Comparison of ENCODE assay signal across 10 cellular contexts in the genomic region with DNA sequence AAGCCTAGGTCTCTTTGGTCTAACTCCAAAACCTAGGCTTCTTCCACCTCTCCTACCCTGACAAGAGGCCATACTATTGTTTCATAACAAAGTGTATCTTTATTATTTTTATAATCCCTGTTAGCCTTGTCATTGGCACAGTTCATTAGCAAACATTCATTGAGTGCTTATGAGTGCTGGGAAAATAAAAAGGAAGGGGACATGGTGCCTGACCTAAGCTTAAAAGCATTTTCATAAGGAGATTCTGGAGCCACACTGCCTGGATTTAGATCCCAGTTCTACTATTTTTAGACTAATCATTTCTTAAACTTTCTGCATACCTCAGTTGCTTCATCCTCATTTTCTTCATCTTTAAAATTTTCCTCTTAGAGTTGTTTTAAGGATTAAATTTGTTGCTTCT.
DNase-seq lines count a peak whose midpoint lies in the region; ATAC-seq, FAIRE-seq and TF ChIP-seq lines count a peak whose summit lies in the region.
"Had no signal": no experiment of that assay in that cellular context is flagged by ENCODE, and none has a peak within 500 bp of the region (broad histone marks: within the 10 kb centered on the region; RNA-seq: fewer than 3 reads in every experiment).

No MANE protein-coding gene starts in this region.

- POLR2A ChIA-PET in GM12878 (lab: Charles Lee), result interaction anchor here (0.8 to 3.0 kb wide), 10 partner anchors 50 to 119 kb away, joined by 3 to 22 read pairs (median 6); no protein-coding TSS in a partner anchor

- no peak overlapping the region for H2AFZ ChIP-seq in GM12878 (ENCODE audit: control insufficient read depth, low read depth, low read length)

- no peaks in the 10 kb centered on the region for H3K79me2 ChIP-seq in GM12878 (ENCODE audit: control insufficient read depth, insufficient read depth, low read length)

- H3K4me3 ChIP-seq in GM12878 (peak overlapping the region; percentile 18; the same call in 1 of the 2 replicates), HAP-1 (no peak overlapping the region)

- peaks cover 12% of the 10 kb centered on the region for H3K36me3 Mint-ChIP-seq in activated CD8-positive, alpha-beta memory T cell treated with anti-CD3 and anti-CD28 coated beads, Interleukin-2, amount 10 ng/mL, durations not matched to agents 7 days and 5 days
- peaks cover 8% of the 10 kb centered on the region for H3K36me3 Mint-ChIP-seq in stimulated activated effector memory CD8-positive, alpha-beta T cell treated with anti-CD3 and anti-CD28 coated beads, Interleukin-12 subunit alpha, Interleukin-12 subunit beta, amount 100 ng/mL, for 72 hours

- intact Hi-C loops in GM12878 (cut with micrococcal nuclease; ENCODE audit: unreplicated experiment), result loop anchor here (1.0 to 10.0 kb wide), 11 partner anchors 30 to 1318 kb away; a partner anchor contains a TSS

- no peaks in the 10 kb centered on the region for H3K9me3 Mint-ChIP-seq in activated CD8-positive, alpha-beta memory T cell treated with anti-CD3 and anti-CD28 coated beads, Interleukin-2, amount 10 ng/mL, durations not matched to agents 7 days and 5 days (ENCODE audit: low read depth)
- H3K9me3 Mint-ChIP-seq in stimulated activated effector memory CD8-positive, alpha-beta T cell treated with anti-CD3 and anti-CD28 coated beads, Interleukin-12 subunit alpha, Interleukin-12 subunit beta, amount 100 ng/mL, for 72 hours, result no peaks in the 10 kb centered on the region
- H3K9me3 Mint-ChIP-seq: nephron progenitor cell had no signal

- peaks cover 93% of the 10 kb centered on the region for H3K4me1 Mint-ChIP-seq in activated CD8-positive, alpha-beta memory T cell treated with anti-CD3 and anti-CD28 coated beads, Interleukin-2, amount 10 ng/mL, durations not matched to agents 7 days and 5 days
- H3K4me1 Mint-ChIP-seq in stimulated activated effector memory CD8-positive, alpha-beta T cell treated with anti-CD3 and anti-CD28 coated beads, Interleukin-12 subunit alpha, Interleukin-12 subunit beta, amount 100 ng/mL, for 72 hours, result peaks cover 73% of the 10 kb centered on the region

- no peaks in the 10 kb centered on the region for H4K20me1 ChIP-seq in GM12878 (ENCODE audit: control insufficient read depth, insufficient read depth)

- no peak for TF ChIP-seq RAD21 in GM12878 (IDR thresholded peaks at IDR 0.05; ENCODE audit: insufficient read depth, low read depth, low read length)

- no peak for TF ChIP-seq POLR2A in GM12878 (IDR thresholded peaks at IDR 0.05; ENCODE audit: low read depth, low read length)

- TF ChIP-seq EP300 in GM12878 (IDR thresholded peaks at IDR 0.05; ENCODE audit: borderline replicate concordance in 1 of 2, control insufficient read depth in 1 of 2, low read depth in 2 of 2, low read length in 2 of 2), result no peak

- no peak for TF ChIP-seq CTCF in GM12878 (IDR thresholded peaks at IDR 0.05 in 2 of 3, conservative IDR thresholded peaks at IDR 0.05 in 1 of 3; ENCODE audit: control insufficient read depth in 2 of 3, extremely low read depth in 1 of 3, insufficient read depth in 1 of 3, low read depth in 3 of 3, low read length in 3 of 3)

- peak overlapping the region; percentile 97 for H3K27ac ChIP-seq in GM12878 (ENCODE audit: control insufficient read depth, insufficient read depth)

- CTCF ChIA-PET in activated CD8-positive, alpha-beta memory T cell treated with anti-CD3 and anti-CD28 coated beads, Interleukin-2, amount 10 ng/mL, durations not matched to agents 7 days and 5 days (lab: Charles Lee), result interaction anchor here (0.7 to 4.4 kb wide), 15 partner anchors 10 to 163 kb away, joined by 3 to 41 read pairs (median 4); no protein-coding TSS in a partner anchor
- CTCF ChIA-PET in GM12878 (lab: Yijun Ruan, JAX), result interaction anchor here (0.8 to 3.7 kb wide), 26 partner anchors 8 to 163 kb away, joined by 3 to 30 read pairs (median 5); no protein-coding TSS in a partner anchor

- RAD21 ChIA-PET in GM12878 (lab: Charles Lee; ENCODE audit: unreplicated experiment), result interaction anchor here (0.6 to 3.6 kb wide), 27 partner anchors 8 to 163 kb away, joined by 3 to 56 read pairs (median 8); no protein-coding TSS in a partner anchor

- in situ Hi-C loops in GM12878 (cut with MboI) (loop anchor here (5.0 to 25.0 kb wide), 3 partner anchors 49 to 1054 kb away; a partner anchor contains a TSS), HAP-1 (cut with MboI; ENCODE audit: low sequenced_read_pairs) (no loop called here)

- peak overlapping the region; percentile 70 for H3K27ac Mint-ChIP-seq in activated CD8-positive, alpha-beta memory T cell treated with anti-CD3 and anti-CD28 coated beads, Interleukin-2, amount 10 ng/mL, durations not matched to agents 7 days and 5 days
- H3K27ac Mint-ChIP-seq in stimulated activated effector memory CD8-positive, alpha-beta T cell treated with anti-CD3 and anti-CD28 coated beads, Interleukin-12 subunit alpha, Interleukin-12 subunit beta, amount 100 ng/mL, for 72 hours, result peak overlapping the region; percentile 64
- H3K27ac Mint-ChIP-seq: nephron progenitor cell had no signal

- H3K27me3 ChIP-seq in GM12878 (replicated peaks in 1 of 2; ENCODE audit: control insufficient read depth in 2 of 2, insufficient read depth in 2 of 2, low read length in 1 of 2), result no peaks in the 10 kb centered on the region
- H3K27me3 ChIP-seq in HAP-1 (ENCODE audit: low read depth), result no peaks in the 10 kb centered on the region

- H3K4me1 ChIP-seq in GM12878 (ENCODE audit: control insufficient read depth, insufficient read depth, low read length) (peaks cover 45% of the 10 kb centered on the region), HAP-1 (peaks cover 8% of the 10 kb centered on the region; the same call in 1 of the 2 replicates)

- peak overlapping the region; percentile 88 for H3K4me2 ChIP-seq in GM12878 (ENCODE audit: control insufficient read depth, insufficient read depth)

- no peak for FAIRE-seq in GM12878 (lab: Jason Lieb, UNC)

- H3K9me3 ChIP-seq in GM12878 (replicated peaks; ENCODE audit: control insufficient read depth, insufficient read depth, low read length), result no peaks in the 10 kb centered on the region; the same call in 2 of the 3 replicates
- H3K9me3 ChIP-seq in HAP-1, result no peaks in the 10 kb centered on the region

- H3K9ac ChIP-seq in GM12878 (ENCODE audit: control insufficient read depth, insufficient read depth, low read length), result peak overlapping the region; percentile 48

- BruUV-seq in GM12878 (replicated peaks; lab: Mats Ljungman, UMichigan), result TSS peak; percentile 96

- SMC1A ChIA-PET in GM12878 (lab: Charles Lee; ENCODE audit: uncharacterized antibody, unreplicated experiment), result interaction anchor here (1.0 to 18.6 kb wide), 27 partner anchors 8 to 164 kb away, joined by 3 to 290 read pairs (median 7); no protein-coding TSS in a partner anchor

- H3K4me3 Mint-ChIP-seq in activated CD8-positive, alpha-beta memory T cell treated with anti-CD3 and anti-CD28 coated beads, Interleukin-2, amount 10 ng/mL, durations not matched to agents 7 days and 5 days, result no peak overlapping the region
- no peak overlapping the region for H3K4me3 Mint-ChIP-seq in stimulated activated effector memory CD8-positive, alpha-beta T cell treated with anti-CD3 and anti-CD28 coated beads, Interleukin-12 subunit alpha, Interleukin-12 subunit beta, amount 100 ng/mL, for 72 hours
- H3K4me3 Mint-ChIP-seq: nephron progenitor cell had no signal

- H3K36me3 ChIP-seq in GM12878 (ENCODE audit: control insufficient read depth in 2 of 2, insufficient read depth in 2 of 2, low read length in 1 of 2), result no peaks in the 10 kb centered on the region
- H3K36me3 ChIP-seq in HAP-1 (replicated peaks), result no peaks in the 10 kb centered on the region

- no peak for ATAC-seq in activated CD8-positive, alpha-beta memory T cell treated with anti-CD3 and anti-CD28 coated beads, Interleukin-2, amount 10 ng/mL, durations not matched to agents 7 days and 5 days
- ATAC-seq in HG03066 (IDR thresholded peaks at IDR 0.05; ENCODE audit: low read depth, unreplicated experiment), result peak; percentile 3
- peak; percentile 5 for ATAC-seq in GM12878
- ATAC-seq in stimulated activated effector memory CD8-positive, alpha-beta T cell treated with anti-CD3 and anti-CD28 coated beads, Interleukin-12 subunit alpha, Interleukin-12 subunit beta, amount 100 ng/mL, for 72 hours, result no peak
- ATAC-seq in HG03175 (IDR thresholded peaks at IDR 0.05; ENCODE audit: unreplicated experiment), result no peak

- H3K27me3 Mint-ChIP-seq in activated CD8-positive, alpha-beta memory T cell treated with anti-CD3 and anti-CD28 coated beads, Interleukin-2, amount 10 ng/mL, durations not matched to agents 7 days and 5 days, result no peaks in the 10 kb centered on the region

- no peak for DNase-seq in activated CD8-positive, alpha-beta memory T cell treated with anti-CD3 and anti-CD28 coated beads, Interleukin-2, amount 10 ng/mL, durations not matched to agents 7 days and 5 days
- DNase-seq in activated CD8-positive, alpha-beta memory T cell treated with anti-CD3 and anti-CD28 coated beads, Interleukin-2, amount 50 U/mL, for 48 hours, result no peak
- DNase-seq in GM12878 (ENCODE audit: low read depth, low spot score), result no peak
- no peak for DNase-seq in stimulated activated effector memory CD8-positive, alpha-beta T cell treated with anti-CD3 and anti-CD28 coated beads, Interleukin-12 subunit alpha, Interleukin-12 subunit beta, amount 100 ng/mL, for 72 hours (ENCODE audit: low spot score in 2 of 2)
- DNase-seq in GM19240 (ENCODE audit: insufficient read length, low spot score), result no peak
- no peak for DNase-seq in HAP-1 (ENCODE audit: low spot score in 2 of 2)
- DNase-seq: NCI-H774, nephron progenitor cell had no signal

TF ChIP-seq in GM12878, 131 proteins besides CTCF, POLR2A, EP300 and RAD21 (continues in another document):
- TF ChIP-seq RCOR1 (conservative IDR thresholded peaks at IDR 0.05; ENCODE audit: low read depth, low read length) (no peak), RAD51 (IDR thresholded peaks at IDR 0.05) (no peak), SMARCA5 (IDR thresholded peaks at IDR 0.05) (peak; percentile 86; the same call in 1 of the 2 replicates), MTA2 (IDR thresholded peaks at IDR 0.05; ENCODE audit: low read depth) (no peak), ETV6 (conservative IDR thresholded peaks at IDR 0.05 in 1 of 2, IDR thresholded peaks at IDR 0.05 in 1 of 2; ENCODE audit: borderline replicate concordance in 1 of 2, low read depth in 1 of 2) (no peak)

Comparison
In these comparisons a context has a peak if more than half of its experiments do, and no peak if none do; other contexts are left out.
1. ATAC-seq: peak in HG03066 (single experiment) and GM12878 (single experiment); none in activated CD8-positive, alpha-beta memory T cell treated with anti-CD3 and anti-CD28 coated beads, Interleukin-2, amount 10 ng/mL, durations not matched to agents 7 days and 5 days (single experiment), stimulated activated effector memory CD8-positive, alpha-beta T cell treated with anti-CD3 and anti-CD28 coated beads, Interleukin-12 subunit alpha, Interleukin-12 subunit beta, amount 100 ng/mL, for 72 hours (single experiment) and HG03175 (single experiment).